In genomic region chr2:46966576-46966975, GRCh38 we compare ENCODE assay signal across 21 cellular contexts. TPM values are rescaled to one million over a fixed set of nuclear protein-coding genes. Genes with fewer than 3 reads are reported as not detected.
DNase-seq lines count a peak whose midpoint lies in the region; ATAC-seq, FAIRE-seq and TF ChIP-seq lines count a peak whose summit lies in the region.
"Had no signal": no experiment of that assay in that cellular context is flagged by ENCODE, and none has a peak within 500 bp of the region (broad histone marks: within the 10 kb centered on the region; RNA-seq: fewer than 3 reads in every experiment).

No MANE protein-coding gene starts in this region.

- TF ChIP-seq CTCF in adrenal gland (IDR thresholded peaks at IDR 0.05) (no peak), foreskin keratinocyte (conservative IDR thresholded peaks at IDR 0.05) (no peak), suprapubic skin (IDR thresholded peaks at IDR 0.05) (no peak)

- peaks cover 36 to 47% of the 10 kb centered on the region in 2 donors for H3K4me1 Mint-ChIP-seq in stimulated activated naive B cell treated with anti-CD40 and anti-IgM and Interleukin-4, amounts not matched to agents 10 μg/mL and 1 μg/mL and 100 μg/mL, for 72 hours

- no peak for TF ChIP-seq POLR2A in adrenal gland (IDR thresholded peaks at IDR 0.05)
- no peak for TF ChIP-seq POLR2A in suprapubic skin (IDR thresholded peaks at IDR 0.05)
- TF ChIP-seq POLR2A in H54 (IDR thresholded peaks at IDR 0.05; ENCODE audit: low read depth, low read length): no peak

- H3K4me3 ChIP-seq in adrenal gland (no peak overlapping the region), suprapubic skin (no peak overlapping the region)
- H3K4me3 ChIP-seq: GM12878, Peyer's patch had no signal

- H3K36me3 ChIP-seq in adrenal gland (replicated peaks in 1 of 2) (peaks cover 0 to 9% of the 10 kb centered on the region in 2 donors), suprapubic skin (peaks cover 6% of the 10 kb centered on the region)

- H3K27ac ChIP-seq in adrenal gland (peak overlapping the region; percentile 54 to 89 (median 84)), foreskin keratinocyte (peak overlapping the region; percentile 59), suprapubic skin (peak overlapping the region; percentile 94)

- no peak overlapping the region for H3K4me3 Mint-ChIP-seq in stimulated activated naive B cell treated with anti-CD40 and anti-IgM and Interleukin-4, amounts not matched to agents 10 μg/mL and 1 μg/mL and 100 μg/mL, for 72 hours
- H3K4me3 Mint-ChIP-seq: activated CD4-positive, alpha-beta T cell treated with anti-CD3 and anti-CD28 coated beads, Interleukin-2, amount 10 ng/mL, durations not matched to agents 7 days and 5 days; activated naive CD4-positive, alpha-beta T cell treated with anti-CD3 and anti-CD28 coated beads, Interleukin-2, amount 10 ng/mL, durations not matched to agents 7 days and 5 days; brain had no signal

- WGBS in adrenal gland, 4 donors: 81 to 86% (median 85%) methylated on average over 5 of the region's 5 CpGs
- WGBS in suprapubic skin: 83% methylated on average over 5 of the region's 5 CpGs

- no peaks in the 10 kb centered on the region for H3K27me3 Mint-ChIP-seq in stimulated activated naive B cell treated with anti-CD40 and anti-IgM and Interleukin-4, amounts not matched to agents 10 μg/mL and 1 μg/mL and 100 μg/mL, for 72 hours
- H3K27me3 Mint-ChIP-seq: activated CD4-positive, alpha-beta T cell treated with anti-CD3 and anti-CD28 coated beads, Interleukin-2, amount 10 ng/mL, durations not matched to agents 7 days and 5 days; activated naive CD4-positive, alpha-beta T cell treated with anti-CD3 and anti-CD28 coated beads, Interleukin-2, amount 10 ng/mL, durations not matched to agents 7 days and 5 days; brain had no signal

- H3K36me3 Mint-ChIP-seq in stimulated activated naive B cell treated with anti-CD40 and anti-IgM and Interleukin-4, amounts not matched to agents 10 μg/mL and 1 μg/mL and 100 μg/mL, for 72 hours: peaks cover 35% of the 10 kb centered on the region in 2 donors

- H3K4me1 ChIP-seq in adrenal gland (replicated peaks in 1 of 2): peaks cover 46 to 61% of the 10 kb centered on the region in 2 donors
- peaks cover 46% of the 10 kb centered on the region for H3K4me1 ChIP-seq in foreskin keratinocyte
- peaks cover 73% of the 10 kb centered on the region for H3K4me1 ChIP-seq in suprapubic skin

- no peak for ATAC-seq in foreskin keratinocyte
- ATAC-seq in stimulated activated naive B cell treated with anti-CD40 and anti-IgM and Interleukin-4, amounts not matched to agents 10 μg/mL and 1 μg/mL and 100 μg/mL, for 72 hours (replicated peaks): no peak
- ATAC-seq: GM12878 had no signal

- peak; percentile 20 for DNase-seq in HCEC 1CT
- DNase-seq in adrenal gland: no peak
- no peak for DNase-seq in foreskin keratinocyte
- DNase-seq in suprapubic skin (ENCODE audit: low spot score in 2 of 2): no peak
- DNase-seq in OCI-M2 (lab: John Stamatoyannopoulos, UW; ENCODE audit: unreplicated experiment): no peak
- no peak for DNase-seq in H54 (ENCODE audit: insufficient read length, low spot score)
- DNase-seq in stimulated activated naive B cell treated with anti-CD40 and anti-IgM and Interleukin-4, amounts not matched to agents 10 μg/mL and 1 μg/mL and 100 μg/mL, for 72 hours: no peak
- no peak for DNase-seq in glomerular visceral epithelial cell (ENCODE audit: extremely low spot score)
- DNase-seq: activated CD4-positive, alpha-beta T cell treated with anti-CD3 and anti-CD28 coated beads, Interleukin-2, amount 10 ng/mL, durations not matched to agents 7 days and 5 days; activated naive CD4-positive, alpha-beta T cell treated with anti-CD3 and anti-CD28 coated beads, Interleukin-2, amount 10 ng/mL, durations not matched to agents 7 days and 5 days; COR-L47; kidney; midbrain; NCI-H1417 treated with DMSO at 0.1 percent for 48 hours; NCI-H82; Peyer's patch; retina; SK-N-SH had no signal

- H3K9me3 ChIP-seq in adrenal gland (replicated peaks in 1 of 3) (no peaks in the 10 kb centered on the region), suprapubic skin (no peaks in the 10 kb centered on the region)
- H3K9me3 ChIP-seq: Peyer's patch, SK-N-SH had no signal

- H3K27me3 ChIP-seq in adrenal gland (no peaks in the 10 kb centered on the region), foreskin keratinocyte (no peaks in the 10 kb centered on the region), suprapubic skin (no peaks in the 10 kb centered on the region)
- H3K27me3 ChIP-seq: Peyer's patch had no signal

- TF ChIP-seq EP300 in suprapubic skin (IDR thresholded peaks at IDR 0.05): no peak

- FAIRE-seq in H54 (lab: Jason Lieb, UNC): no peak
- FAIRE-seq: G401.6, GM12878, kidney had no signal

- intact Hi-C loops in adrenal gland (cut with DNase I): no loop called here

- no peaks in the 10 kb centered on the region for H3K9me3 Mint-ChIP-seq in stimulated activated naive B cell treated with anti-CD40 and anti-IgM and Interleukin-4, amounts not matched to agents 10 μg/mL and 1 μg/mL and 100 μg/mL, for 72 hours
- H3K9me3 Mint-ChIP-seq: activated CD4-positive, alpha-beta T cell treated with anti-CD3 and anti-CD28 coated beads, Interleukin-2, amount 10 ng/mL, durations not matched to agents 7 days and 5 days; activated naive CD4-positive, alpha-beta T cell treated with anti-CD3 and anti-CD28 coated beads, Interleukin-2, amount 10 ng/mL, durations not matched to agents 7 days and 5 days; brain had no signal

- no peak overlapping the region for H3K27ac Mint-ChIP-seq in stimulated activated naive B cell treated with anti-CD40 and anti-IgM and Interleukin-4, amounts not matched to agents 10 μg/mL and 1 μg/mL and 100 μg/mL, for 72 hours
- H3K27ac Mint-ChIP-seq: activated naive CD4-positive, alpha-beta T cell treated with anti-CD3 and anti-CD28 coated beads, Interleukin-2, amount 10 ng/mL, durations not matched to agents 7 days and 5 days had no signal

RNA-seq across cellular contexts. Expression of gene TTC7A, which starts 25.6 kb away (rescaled TPM):
- total RNA-seq in adrenal gland (10 to 100 TPM; 30.6 to 87.4 (median 57.8) TPM), foreskin keratinocyte (18.2 and 19.5 TPM in 2 replicates), suprapubic skin (10 to 100 TPM; 44.1 to 65.1 (median 48.3) TPM)
- polyA plus RNA-seq in adrenal gland (10 to 100 TPM; 24.6 to 59.4 (median 31.9) TPM), foreskin keratinocyte (11.2 and 11.9 TPM in 2 replicates)

RNA-seq across cellular contexts. Expression of gene MCFD2, which starts 51.0 kb away (rescaled TPM):
- total RNA-seq in adrenal gland: 100 to 1,000 TPM; 189 to 695 (median 304) TPM
- polyA plus RNA-seq in adrenal gland: 100 to 1,000 TPM in 1 of 3 donors, 10 to 100 TPM in 2; 29.6 to 515 (median 30.7) TPM
- total RNA-seq in foreskin keratinocyte: 74.7 and 83.4 TPM in 2 replicates
- 36.6 and 45.8 TPM in 2 replicates for polyA plus RNA-seq in foreskin keratinocyte
- total RNA-seq in suprapubic skin: 10 to 100 TPM; 40.5 to 42.4 (median 41.6) TPM
